In genomic region chr19:45862271-45862563, GRCh38 we compare ENCODE assay signal across 8 cellular contexts. TPM values are rescaled to one million over a fixed set of nuclear protein-coding genes. Genes with fewer than 3 reads are reported as not detected.
A peak's percentile ranks its signal among the peaks of the same experiment; 100 is the strongest.
DNase-seq lines count a peak whose midpoint lies in the region; ATAC-seq and TF ChIP-seq lines count a peak whose summit lies in the region.

No MANE protein-coding gene starts in this region.

- H2BK5ac ChIP-seq in trophoblast cell (ENCODE audit: low read depth, low read length, poor library complexity): no peak overlapping the region

- H4K12ac ChIP-seq in trophoblast cell (ENCODE audit: low read depth, low read length): peak overlapping the region; percentile 5

- H3K4me2 ChIP-seq in fibroblast of lung (ENCODE audit: extremely low read depth, insufficient read depth, low read length): peak overlapping the region; percentile 94
- H3K4me2 ChIP-seq in trophoblast cell (ENCODE audit: low read length): peak overlapping the region; percentile 64

- no peak for DNase-seq in SJSA1 (ENCODE audit: low read depth in 1 of 2, low spot score in 2 of 2)
- no peak for DNase-seq in fibroblast of lung (ENCODE audit: low read depth in 2 of 2)
- no peak for DNase-seq in trophoblast cell
- DNase-seq in DMS79 (lab: John Stamatoyannopoulos, UW): no peak
- no peak for DNase-seq in hippocampal formation (lab: John Stamatoyannopoulos, UW)
- DNase-seq in epidermal melanocyte (ENCODE audit: insufficient read length, low spot score): no peak

- H3K14ac ChIP-seq in trophoblast cell (ENCODE audit: low read length): no peak overlapping the region

- H3K27ac ChIP-seq in SJSA1 (peak overlapping the region; percentile 55), fibroblast of lung (ENCODE audit: insufficient read depth, low read length) (peak overlapping the region; percentile 88), trophoblast cell (ENCODE audit: low read depth, low read length) (peak overlapping the region; percentile 13)

- H3K9ac ChIP-seq in ES-I3 (ENCODE audit: low read depth, low read length) (peak overlapping the region; percentile 98), fibroblast of lung (ENCODE audit: insufficient read depth, low read length) (peak overlapping the region; percentile 86), trophoblast cell (ENCODE audit: low read length) (peak overlapping the region; percentile 68)

- H2AK5ac ChIP-seq in trophoblast cell (ENCODE audit: low read length): no peak overlapping the region

- H4K91ac ChIP-seq in trophoblast cell (ENCODE audit: low read depth, low read length): peak overlapping the region; percentile 79

- no peak overlapping the region for H3K18ac ChIP-seq in trophoblast cell (ENCODE audit: low read length)

- no peak overlapping the region for H2BK120ac ChIP-seq in trophoblast cell (ENCODE audit: insufficient read depth, low read length, poor library complexity)

- no CpG with 5 or more reads among the region's 11 CpGs for WGBS in trophoblast cell (ENCODE audit: extremely low coverage, insufficient coverage, insufficient read length)

- H3K36me3 ChIP-seq in ES-I3 (ENCODE audit: insufficient read depth, low read length) (no peaks in the 10 kb centered on the region; the same call in 1 of the 2 replicates), SJSA1 (peaks cover 32% of the 10 kb centered on the region), fibroblast of lung (ENCODE audit: control insufficient read depth, insufficient read depth, low read length) (peaks cover 7% of the 10 kb centered on the region), trophoblast cell (ENCODE audit: control insufficient read depth in 1 of 2, insufficient read depth in 2 of 2, low read length in 2 of 2) (peaks cover 7 to 8% of the 10 kb centered on the region in 2 experiments)

- no peak for TF ChIP-seq CTCF in fibroblast of lung (conservative IDR thresholded peaks at IDR 0.05 in 1 of 2, IDR thresholded peaks at IDR 0.05 in 1 of 2; ENCODE audit: low read depth in 1 of 2, low read length in 2 of 2)

- H3K79me2 ChIP-seq in fibroblast of lung (ENCODE audit: control insufficient read depth, insufficient read depth, low read length) (peaks cover 32% of the 10 kb centered on the region), trophoblast cell (ENCODE audit: control insufficient read depth, insufficient read depth, low read length, poor library complexity) (peaks cover 6% of the 10 kb centered on the region)

- H3K4me3 ChIP-seq in SJSA1 (peak overlapping the region; percentile 75), fibroblast of lung (replicated peaks in 1 of 4; ENCODE audit: control extremely low read depth in 1 of 4, insufficient read depth in 1 of 4, low read depth in 3 of 4, low read length in 4 of 4) (peak overlapping the region; percentile 81 to 97 (median 92)), trophoblast cell (ENCODE audit: low read depth, low read length) (peak overlapping the region; percentile 91)

- no peaks in the 10 kb centered on the region for H4K20me1 ChIP-seq in fibroblast of lung (ENCODE audit: control insufficient read depth, extremely low read depth, insufficient read depth, low read length)

- H3K4ac ChIP-seq in trophoblast cell (ENCODE audit: low read depth, low read length): no peak overlapping the region

- H2AFZ ChIP-seq in fibroblast of lung (ENCODE audit: low read length) (peak overlapping the region; percentile 51), trophoblast cell (ENCODE audit: insufficient read depth, low read length, poor library complexity) (peak overlapping the region; percentile 2)

- peak overlapping the region; percentile 74 for H4K8ac ChIP-seq in trophoblast cell (ENCODE audit: low read depth, low read length)

- no peak for ATAC-seq in HG03175 (IDR thresholded peaks at IDR 0.05; ENCODE audit: unreplicated experiment)

- peaks cover 33% of the 10 kb centered on the region for H3K27me3 ChIP-seq in SJSA1 (replicated peaks)
- H3K27me3 ChIP-seq in fibroblast of lung (ENCODE audit: control insufficient read depth, insufficient read depth, low read length): peaks cover 30% of the 10 kb centered on the region
- H3K27me3 ChIP-seq in trophoblast cell (ENCODE audit: insufficient read depth, low read length): peaks cover 6% of the 10 kb centered on the region

- no peak overlapping the region for H3K23ac ChIP-seq in trophoblast cell (ENCODE audit: low read length)

- peaks cover 19% of the 10 kb centered on the region; the same call in 1 of the 2 replicates for H3K4me1 ChIP-seq in ES-I3 (ENCODE audit: insufficient read depth, low read length)
- peaks cover 18% of the 10 kb centered on the region for H3K4me1 ChIP-seq in SJSA1 (replicated peaks)
- no peaks in the 10 kb centered on the region for H3K4me1 ChIP-seq in fibroblast of lung (ENCODE audit: control insufficient read depth, extremely low read depth, insufficient read depth, low read length)
- peaks cover 1 to 4% of the 10 kb centered on the region in 2 experiments for H3K4me1 ChIP-seq in trophoblast cell (ENCODE audit: control insufficient read depth in 1 of 2, insufficient read depth in 2 of 2, low read length in 2 of 2)

- no peak overlapping the region for H2BK12ac ChIP-seq in trophoblast cell (ENCODE audit: low read length)

- H3K9me3 ChIP-seq in ES-I3 (ENCODE audit: control insufficient read depth, insufficient read depth, low read length): no peaks in the 10 kb centered on the region
- H3K9me3 ChIP-seq in SJSA1 (replicated peaks): peaks cover 4% of the 10 kb centered on the region
- H3K9me3 ChIP-seq in fibroblast of lung (ENCODE audit: control insufficient read depth, insufficient read depth, low read depth, low read length): no peaks in the 10 kb centered on the region
- H3K9me3 ChIP-seq in trophoblast cell (ENCODE audit: insufficient read depth, low read depth, low read length): no peaks in the 10 kb centered on the region

- peaks cover 12% of the 10 kb centered on the region for H3K79me1 ChIP-seq in trophoblast cell (ENCODE audit: low read length)

RNA-seq across cellular contexts. Expression of gene SYMPK, which starts 0.7 kb away (rescaled TPM):
- total RNA-seq in SJSA1 (2014; rRNA removed; shearing (Covaris generic)): 32.4 and 55.0 TPM in 2 replicates
- 22.3 and 32.2 TPM in 2 replicates for total RNA-seq in fibroblast of lung
- 48.2 and 48.3 TPM in 2 replicates for polyA plus RNA-seq in fibroblast of lung
- 41.5 and 41.9 TPM in 2 replicates for polyA plus RNA-seq in fibroblast of lung (2012)
- 189 and 210 TPM in 2 replicates for polyA minus RNA-seq in fibroblast of lung (ENCODE audit: low replicate concordance)
- 53.3 and 55.9 TPM in 2 replicates for polyA plus RNA-seq in trophoblast cell (2013)

RNA-seq across cellular contexts. Expression of gene FOXA3, which starts 1.9 kb away (rescaled TPM):
- total RNA-seq in SJSA1 (2014; rRNA removed; shearing (Covaris generic)): not detected in 2 replicates
- total RNA-seq in fibroblast of lung: not detected in 2 replicates
- not detected in 2 replicates for polyA plus RNA-seq in fibroblast of lung
- polyA plus RNA-seq in fibroblast of lung (2012): not detected in 2 replicates
- 0.43 TPM in 1 of 2 replicates, not detected in the other for polyA minus RNA-seq in fibroblast of lung (ENCODE audit: low replicate concordance)
- polyA plus RNA-seq in trophoblast cell (2013): 1.6 and 1.8 TPM in 2 replicates

RNA-seq across cellular contexts. Expression of gene IRF2BP1, which starts 23.7 kb away (rescaled TPM):
- total RNA-seq in SJSA1 (2014; rRNA removed; shearing (Covaris generic)): 42.9 and 50.1 TPM in 2 replicates
- total RNA-seq in fibroblast of lung: 22.9 and 23.1 TPM in 2 replicates
- polyA plus RNA-seq in fibroblast of lung: 3.6 and 4.0 TPM in 2 replicates
- polyA plus RNA-seq in fibroblast of lung (2012): 10.6 and 12.5 TPM in 2 replicates
- 6.4 and 6.8 TPM in 2 replicates for polyA minus RNA-seq in fibroblast of lung (ENCODE audit: low replicate concordance)
- polyA plus RNA-seq in trophoblast cell (2013): 9.5 and 9.8 TPM in 2 replicates

RNA-seq across cellular contexts. Expression of gene MYPOP, which starts 40.2 kb away (rescaled TPM):
- total RNA-seq in SJSA1 (2014; rRNA removed; shearing (Covaris generic)): 1.3 and 1.4 TPM in 2 replicates
- total RNA-seq in fibroblast of lung: 1.3 TPM in 2 replicates
- polyA plus RNA-seq in fibroblast of lung: 0.81 and 1.1 TPM in 2 replicates
- polyA plus RNA-seq in fibroblast of lung (2012): 4.0 and 5.1 TPM in 2 replicates
- 2.2 and 3.0 TPM in 2 replicates for polyA minus RNA-seq in fibroblast of lung (ENCODE audit: low replicate concordance)
- polyA plus RNA-seq in trophoblast cell (2013): 20.7 and 21.0 TPM in 2 replicates

RNA-seq across cellular contexts. Expression of gene RSPH6A, which starts 47.1 kb away (rescaled TPM):
- not detected in 2 replicates for total RNA-seq in SJSA1 (2014; rRNA removed; shearing (Covaris generic))
- total RNA-seq in fibroblast of lung: 0.17 TPM in 1 of 2 replicates, not detected in the other
- not detected in 2 replicates for polyA plus RNA-seq in fibroblast of lung
- not detected in 2 replicates for polyA plus RNA-seq in fibroblast of lung (2012)
- polyA minus RNA-seq in fibroblast of lung (ENCODE audit: low replicate concordance): not detected in 2 replicates
- 0.01 and 0.03 TPM in 2 replicates for polyA plus RNA-seq in trophoblast cell (2013)

Comparison
In these comparisons a context has a peak if more than half of its experiments do, and no peak if none do; other contexts are left out.
1. H3K27ac ChIP-seq: peak in every context shown above with its lines; median percentile 88 in fibroblast of lung; 55 in SJSA1; 13 in trophoblast cell.